In genomic region chr19:44643605-44644390, GRCh38 we compare ENCODE assay signal across 1 cellular context.
A peak's percentile ranks its signal among the peaks of the same experiment; 100 is the strongest.
TF ChIP-seq lines count a peak whose summit lies in the region.

Gene PVR, plus strand, starts transcription at chr19:44643910. Its CDS starts 187 bp downstream, at chr19:44644097.

TF ChIP-seq in HepG2, 621 proteins besides CTCF, POLR2A, EP300 and RAD21 (continued from another document and continues in another):
- TF ChIP-seq ZNF687 (CRISPR knock-in tag; IDR thresholded peaks at IDR 0.05) (peak; percentile 97), FOXP1 (IDR thresholded peaks at IDR 0.05) (no peak), FOXP1 (CRISPR knock-in tag; IDR thresholded peaks at IDR 0.05) (no peak), KLF16 (CRISPR knock-in tag; IDR thresholded peaks at IDR 0.05) (peak in 1 of 2 experiments; percentile 42; a peak in 1 of 4 replicates), ZBED4 (CRISPR knock-in tag; IDR thresholded peaks at IDR 0.05; ENCODE audit: borderline replicate concordance) (no peak), SIX4 (CRISPR knock-in tag; IDR thresholded peaks at IDR 0.05) (no peak), HIVEP1 (CRISPR knock-in tag; IDR thresholded peaks at IDR 0.05) (peak; percentile 59; the same call in 1 of the 2 replicates), GTF3A (CRISPR knock-in tag; conservative IDR thresholded peaks at IDR 0.05) (no peak), ZNF703 (CRISPR knock-in tag; IDR thresholded peaks at IDR 0.05; ENCODE audit: borderline replicate concordance) (no peak), KDM5B (CRISPR knock-in tag; IDR thresholded peaks at IDR 0.05; ENCODE audit: borderline replicate concordance) (peak; percentile 79), E2F1 (CRISPR knock-in tag; IDR thresholded peaks at IDR 0.05) (no peak), KIAA2018 (CRISPR knock-in tag; IDR thresholded peaks at IDR 0.05; ENCODE audit: borderline replicate concordance) (no peak), ZXDC (CRISPR knock-in tag; IDR thresholded peaks at IDR 0.05) (no peak), ZNF775 (CRISPR knock-in tag; IDR thresholded peaks at IDR 0.05; ENCODE audit: borderline replicate concordance) (0 out of 2 replicates have a peak, but pooled peaks have one; percentile 28), ZNF589 (CRISPR knock-in tag; conservative IDR thresholded peaks at IDR 0.05) (no peak; the same call in 1 of the 2 replicates), RFX3 (CRISPR knock-in tag; IDR thresholded peaks at IDR 0.05) (no peak), CEBPG (CRISPR knock-in tag; IDR thresholded peaks at IDR 0.05) (no peak), ZKSCAN8 (CRISPR knock-in tag; IDR thresholded peaks at IDR 0.05; ENCODE audit: borderline replicate concordance) (no peak), CBX1 (IDR thresholded peaks at IDR 0.05; ENCODE audit: low read depth) (peak; percentile 62), ATF7 (IDR thresholded peaks at IDR 0.05) (no peak), ATF7 (CRISPR knock-in tag; IDR thresholded peaks at IDR 0.05) (0 out of 2 replicates have a peak, but pooled peaks have one; percentile 37), MTF1 (CRISPR knock-in tag; IDR thresholded peaks at IDR 0.05) (no peak), ZNF616 (CRISPR knock-in tag; IDR thresholded peaks at IDR 0.05; ENCODE audit: low read depth) (no peak), PITX1 (CRISPR knock-in tag; IDR thresholded peaks at IDR 0.05) (peak; percentile 10; the same call in 1 of the 2 replicates), ZNF143 (CRISPR knock-in tag; IDR thresholded peaks at IDR 0.05) (no peak), MZF1 (CRISPR knock-in tag; IDR thresholded peaks at IDR 0.05; ENCODE audit: borderline replicate concordance) (no peak), DRAP1 (CRISPR knock-in tag; IDR thresholded peaks at IDR 0.05) (0 out of 2 replicates have a peak, but pooled peaks have one; percentile 30), REL (CRISPR knock-in tag; conservative IDR thresholded peaks at IDR 0.05) (no peak), KMT2B (CRISPR knock-in tag; IDR thresholded peaks at IDR 0.05) (no peak; the same call in 1 of the 2 replicates), HOXA9 (CRISPR knock-in tag; IDR thresholded peaks at IDR 0.05; ENCODE audit: borderline replicate concordance) (no peak), ZNF33A (CRISPR knock-in tag; IDR thresholded peaks at IDR 0.05; ENCODE audit: borderline replicate concordance) (peak; percentile 73; the same call in 1 of the 2 replicates), SNRNP70 (IDR thresholded peaks at IDR 0.05; ENCODE audit: low read depth, low read length) (no peak), ZNF562 (CRISPR knock-in tag; IDR thresholded peaks at IDR 0.05; ENCODE audit: borderline replicate concordance) (no peak), ZNF749 (CRISPR knock-in tag; IDR thresholded peaks at IDR 0.05; ENCODE audit: borderline replicate concordance) (no peak), ZNF260 (CRISPR knock-in tag; IDR thresholded peaks at IDR 0.05; ENCODE audit: borderline replicate concordance, low read depth) (no peak), ZNF10 (CRISPR knock-in tag; IDR thresholded peaks at IDR 0.05; ENCODE audit: borderline replicate concordance, low read depth) (no peak), ATF6 (CRISPR knock-in tag; conservative IDR thresholded peaks at IDR 0.05) (no peak), ZMYM4 (CRISPR knock-in tag; IDR thresholded peaks at IDR 0.05) (no peak), ZNF747 (CRISPR knock-in tag; IDR thresholded peaks at IDR 0.05; ENCODE audit: borderline replicate concordance) (no peak), ZNF205 (CRISPR knock-in tag; IDR thresholded peaks at IDR 0.05) (peak; percentile 55; the same call in 1 of the 2 replicates)
